ENCODE assay signal across 1 cellular context in the genomic region with DNA sequence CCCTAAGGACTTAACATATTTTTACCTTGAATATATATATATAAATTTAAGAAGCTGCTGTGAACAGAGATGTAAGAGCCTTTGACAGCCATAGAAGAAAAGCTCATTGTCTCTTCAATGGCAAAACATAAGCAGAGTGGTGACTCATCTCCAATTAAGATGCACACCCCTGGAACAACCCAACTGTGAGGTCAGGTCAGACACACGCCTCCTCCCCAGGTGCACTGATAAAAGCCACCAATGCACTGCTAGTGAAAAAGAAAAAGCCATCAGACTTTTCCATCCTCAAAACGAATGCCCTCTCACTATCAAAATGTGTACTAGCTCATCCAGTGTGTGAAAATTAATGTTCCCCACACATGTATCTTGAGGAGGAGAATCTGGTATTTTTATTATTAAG.
TF ChIP-seq lines count a peak whose summit lies in the region.

No MANE protein-coding gene starts in this region.

TF ChIP-seq in HEK293, 187 proteins besides CTCF, POLR2A, EP300 and RAD21 (continued from another document):
- TF ChIP-seq HOXA7 (CRISPR knock-in tag; IDR thresholded peaks at IDR 0.05; ENCODE audit: borderline replicate concordance) (no peak), ZNF530 (tag by site-specific recombination; IDR thresholded peaks at IDR 0.05; ENCODE audit: low read depth) (no peak), FEZF1 (tag by site-specific recombination; IDR thresholded peaks at IDR 0.05) (peak; percentile 84), ZNF24 (tag by site-specific recombination; IDR thresholded peaks at IDR 0.05) (no peak), ZNF670 (tag by site-specific recombination; IDR thresholded peaks at IDR 0.05; ENCODE audit: low read depth) (no peak), SP3 (tag by site-specific recombination; IDR thresholded peaks at IDR 0.05) (no peak), ZNF354C (tag by site-specific recombination; IDR thresholded peaks at IDR 0.05; ENCODE audit: borderline replicate concordance, low read depth) (no peak), ZNF2 (tag by site-specific recombination; IDR thresholded peaks at IDR 0.05) (no peak), YY2 (tag by site-specific recombination; IDR thresholded peaks at IDR 0.05) (no peak), ZNF843 (tag by site-specific recombination; IDR thresholded peaks at IDR 0.05) (0 out of 2 replicates have a peak, but pooled peaks have one; percentile 43), ZNF16 (tag by site-specific recombination; IDR thresholded peaks at IDR 0.05; ENCODE audit: low read depth) (no peak), ZNF629 (tag by site-specific recombination; IDR thresholded peaks at IDR 0.05) (peak; percentile 52)
- TF ChIP-seq, protein P1, sequence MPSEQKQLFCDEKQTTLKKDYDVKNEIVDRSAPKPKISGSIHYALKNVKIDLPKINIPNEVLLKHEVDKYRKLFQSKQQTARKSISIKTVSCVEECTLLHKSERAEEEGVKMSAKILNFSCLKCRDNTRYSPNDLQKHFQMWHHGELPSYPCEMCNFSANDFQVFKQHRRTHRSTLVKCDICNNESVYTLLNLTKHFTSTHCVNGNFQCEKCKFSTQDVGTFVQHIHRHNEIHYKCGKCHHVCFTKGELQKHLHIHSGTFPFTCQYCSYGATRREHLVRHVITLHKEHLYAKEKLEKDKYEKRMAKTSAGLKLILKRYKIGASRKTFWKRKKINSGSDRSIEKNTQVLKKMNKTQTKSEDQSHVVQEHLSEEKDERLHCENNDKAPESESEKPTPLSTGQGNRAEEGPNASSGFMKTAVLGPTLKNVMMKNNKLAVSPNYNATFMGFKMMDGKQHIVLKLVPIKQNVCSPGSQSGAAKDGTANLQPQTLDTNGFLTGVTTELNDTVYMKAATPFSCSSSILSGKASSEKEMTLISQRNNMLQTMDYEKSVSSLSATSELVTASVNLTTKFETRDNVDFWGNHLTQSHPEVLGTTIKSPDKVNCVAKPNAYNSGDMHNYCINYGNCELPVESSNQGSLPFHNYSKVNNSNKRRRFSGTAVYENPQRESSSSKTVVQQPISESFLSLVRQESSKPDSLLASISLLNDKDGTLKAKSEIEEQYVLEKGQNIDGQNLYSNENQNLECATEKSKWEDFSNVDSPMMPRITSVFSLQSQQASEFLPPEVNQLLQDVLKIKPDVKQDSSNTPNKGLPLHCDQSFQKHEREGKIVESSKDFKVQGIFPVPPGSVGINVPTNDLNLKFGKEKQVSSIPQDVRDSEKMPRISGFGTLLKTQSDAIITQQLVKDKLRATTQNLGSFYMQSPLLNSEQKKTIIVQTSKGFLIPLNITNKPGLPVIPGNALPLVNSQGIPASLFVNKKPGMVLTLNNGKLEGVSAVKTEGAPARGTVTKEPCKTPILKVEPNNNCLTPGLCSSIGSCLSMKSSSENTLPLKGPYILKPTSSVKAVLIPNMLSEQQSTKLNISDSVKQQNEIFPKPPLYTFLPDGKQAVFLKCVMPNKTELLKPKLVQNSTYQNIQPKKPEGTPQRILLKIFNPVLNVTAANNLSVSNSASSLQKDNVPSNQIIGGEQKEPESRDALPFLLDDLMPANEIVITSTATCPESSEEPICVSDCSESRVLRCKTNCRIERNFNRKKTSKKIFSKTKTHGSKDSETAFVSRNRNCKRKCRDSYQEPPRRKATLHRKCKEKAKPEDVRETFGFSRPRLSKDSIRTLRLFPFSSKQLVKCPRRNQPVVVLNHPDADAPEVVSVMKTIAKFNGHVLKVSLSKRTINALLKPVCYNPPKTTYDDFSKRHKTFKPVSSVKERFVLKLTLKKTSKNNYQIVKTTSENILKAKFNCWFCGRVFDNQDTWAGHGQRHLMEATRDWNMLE (tag by site-specific recombination; conservative IDR thresholded peaks at IDR 0.05; ENCODE audit: low read depth), result no peak
